In genomic region chr10:132961-133898, GRCh38 we compare ENCODE assay signal across 8 cellular contexts. TPM values are rescaled to one million over a fixed set of nuclear protein-coding genes. Genes with fewer than 3 reads are reported as not detected.
DNase-seq lines count a peak whose midpoint lies in the region; ATAC-seq, FAIRE-seq and TF ChIP-seq lines count a peak whose summit lies in the region.

No MANE protein-coding gene starts in this region.

- no peak for FAIRE-seq in GM12891 (lab: Jason Lieb, UNC)

- peaks cover 52% of the 10 kb centered on the region for H3K79me2 ChIP-seq in neural cell (replicated peaks; ENCODE audit: insufficient read depth, low read length)

- peaks cover 4% of the 10 kb centered on the region for H3F3A ChIP-seq in neural cell (ENCODE audit: insufficient read depth, low read length, poor library complexity, severe bottlenecking)

- no peaks in the 10 kb centered on the region for H3K9me3 ChIP-seq in neural cell (ENCODE audit: low read length)

- H3K4me3 ChIP-seq in coronary artery = peak overlapping the region; percentile 94
- H3K4me3 ChIP-seq in neural cell (ENCODE audit: low read length) = peak overlapping the region; percentile 78

- H3K27ac ChIP-seq in coronary artery (no peak overlapping the region), neural cell (ENCODE audit: low read length) (peak overlapping the region; percentile 74)

- no peak for TF ChIP-seq POLR2A in GM12891 (IDR thresholded peaks at IDR 0.05; ENCODE audit: low read depth, low read length)

- H3K36me3 ChIP-seq in neural cell (ENCODE audit: insufficient read depth, low read length) = no peaks in the 10 kb centered on the region

- TF ChIP-seq CTCF in coronary artery (IDR thresholded peaks at IDR 0.05) (no peak), neural cell (IDR thresholded peaks at IDR 0.05; ENCODE audit: poor library complexity, severe bottlenecking) (no peak)

- H2AFZ ChIP-seq in neural cell (ENCODE audit: low read depth, low read length) = no peak overlapping the region

- no peak for TF ChIP-seq EP300 in neural cell (conservative IDR thresholded peaks at IDR 0.05; ENCODE audit: poor library complexity, severe bottlenecking)

- TF ChIP-seq RAD21 in neural cell (conservative IDR thresholded peaks at IDR 0.05) = no peak

- no peaks in the 10 kb centered on the region for H3K27me3 ChIP-seq in neural cell (ENCODE audit: insufficient read depth, low read depth, low read length)

- H4K20me1 ChIP-seq in neural cell (ENCODE audit: insufficient read depth) = no peaks in the 10 kb centered on the region

- no peak for ATAC-seq in GM18511 (IDR thresholded peaks at IDR 0.05; ENCODE audit: unreplicated experiment)
- no peak for ATAC-seq in HG03520 (IDR thresholded peaks at IDR 0.05; ENCODE audit: unreplicated experiment)

- H3K9me2 ChIP-seq in neural cell (ENCODE audit: insufficient read depth, low read length) = no peaks in the 10 kb centered on the region

- H3K9ac ChIP-seq in neural cell (ENCODE audit: low read length) = peak overlapping the region; percentile 87

- peak; percentile 14 for DNase-seq in ELF-1 (ENCODE audit: low read depth, low spot score)
- peak; percentile 47 for DNase-seq in MV-4-11 (lab: John Stamatoyannopoulos, UW)
- DNase-seq in coronary artery (ENCODE audit: low spot score) = no peak
- no peak for DNase-seq in GM12891 (ENCODE audit: insufficient read length, low spot score)
- DNase-seq in COLO668 (lab: John Stamatoyannopoulos, UW; ENCODE audit: unreplicated experiment) = no peak

- peak overlapping the region; percentile 90 for H3K4me2 ChIP-seq in neural cell (ENCODE audit: low read length)

TF ChIP-seq in neural cell, 6 proteins besides CTCF, POLR2A, EP300 and RAD21:
- TF ChIP-seq, protein P1, sequence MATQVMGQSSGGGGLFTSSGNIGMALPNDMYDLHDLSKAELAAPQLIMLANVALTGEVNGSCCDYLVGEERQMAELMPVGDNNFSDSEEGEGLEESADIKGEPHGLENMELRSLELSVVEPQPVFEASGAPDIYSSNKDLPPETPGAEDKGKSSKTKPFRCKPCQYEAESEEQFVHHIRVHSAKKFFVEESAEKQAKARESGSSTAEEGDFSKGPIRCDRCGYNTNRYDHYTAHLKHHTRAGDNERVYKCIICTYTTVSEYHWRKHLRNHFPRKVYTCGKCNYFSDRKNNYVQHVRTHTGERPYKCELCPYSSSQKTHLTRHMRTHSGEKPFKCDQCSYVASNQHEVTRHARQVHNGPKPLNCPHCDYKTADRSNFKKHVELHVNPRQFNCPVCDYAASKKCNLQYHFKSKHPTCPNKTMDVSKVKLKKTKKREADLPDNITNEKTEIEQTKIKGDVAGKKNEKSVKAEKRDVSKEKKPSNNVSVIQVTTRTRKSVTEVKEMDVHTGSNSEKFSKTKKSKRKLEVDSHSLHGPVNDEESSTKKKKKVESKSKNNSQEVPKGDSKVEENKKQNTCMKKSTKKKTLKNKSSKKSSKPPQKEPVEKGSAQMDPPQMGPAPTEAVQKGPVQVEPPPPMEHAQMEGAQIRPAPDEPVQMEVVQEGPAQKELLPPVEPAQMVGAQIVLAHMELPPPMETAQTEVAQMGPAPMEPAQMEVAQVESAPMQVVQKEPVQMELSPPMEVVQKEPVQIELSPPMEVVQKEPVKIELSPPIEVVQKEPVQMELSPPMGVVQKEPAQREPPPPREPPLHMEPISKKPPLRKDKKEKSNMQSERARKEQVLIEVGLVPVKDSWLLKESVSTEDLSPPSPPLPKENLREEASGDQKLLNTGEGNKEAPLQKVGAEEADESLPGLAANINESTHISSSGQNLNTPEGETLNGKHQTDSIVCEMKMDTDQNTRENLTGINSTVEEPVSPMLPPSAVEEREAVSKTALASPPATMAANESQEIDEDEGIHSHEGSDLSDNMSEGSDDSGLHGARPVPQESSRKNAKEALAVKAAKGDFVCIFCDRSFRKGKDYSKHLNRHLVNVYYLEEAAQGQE (IDR thresholded peaks at IDR 0.05; ENCODE audit: borderline replicate concordance) = no peak
- TF ChIP-seq EZH2 (IDR thresholded peaks at IDR 0.05; ENCODE audit: borderline replicate concordance, insufficient read depth, low read length, poor library complexity, severe bottlenecking) (no peak), SMC3 (conservative IDR thresholded peaks at IDR 0.05; ENCODE audit: poor library complexity) (no peak), POLR2AphosphoS5 (IDR thresholded peaks at IDR 0.05) (no peak), TAF1 (IDR thresholded peaks at IDR 0.05; ENCODE audit: low read depth) (no peak), MXI1 (conservative IDR thresholded peaks at IDR 0.05; ENCODE audit: poor library complexity, severe bottlenecking) (no peak)

TF ChIP-seq in GM12891, 5 proteins besides CTCF, POLR2A, EP300 and RAD21:
- TF ChIP-seq POU2F2 (IDR thresholded peaks at IDR 0.05; ENCODE audit: low read depth, low read length) (no peak), POLR2AphosphoS5 (IDR thresholded peaks at IDR 0.05; ENCODE audit: low read depth, low read length) (no peak), PAX5 (IDR thresholded peaks at IDR 0.05; ENCODE audit: insufficient read depth, low read length, severe bottlenecking) (no peak), TAF1 (IDR thresholded peaks at IDR 0.05; ENCODE audit: low read depth, low read length) (no peak), SPI1 (IDR thresholded peaks at IDR 0.05; ENCODE audit: low read depth, low read length) (no peak)

RNA-seq across cellular contexts. Expression of gene ZMYND11, which starts 2.0 kb away (rescaled TPM):
- 121 and 122 TPM in 2 replicates for polyA plus RNA-seq in neural cell
- polyA minus RNA-seq in neural cell = 120 and 147 TPM in 2 replicates
- polyA plus RNA-seq in GM12891 (2012; ENCODE audit: low read depth, missing spikeins) = 5.9 TPM

Comparison
In these comparisons a context has a peak if more than half of its experiments do, and no peak if none do; other contexts are left out.
1. DNase-seq: peak in ELF-1 (single experiment) and MV-4-11 (single experiment); none in coronary artery (single experiment), GM12891 (single experiment) and COLO668 (single experiment).